Comparison of ENCODE assay signal across 43 cellular contexts in genomic region chr10:27687808-27688207, GRCh38. TPM values are rescaled to one million over a fixed set of nuclear protein-coding genes. Genes with fewer than 3 reads are reported as not detected.
"Had no signal": no experiment of that assay in that cellular context is flagged by ENCODE, and none has a peak within 500 bp of the region (broad histone marks: within the 10 kb centered on the region; RNA-seq: fewer than 3 reads in every experiment).

No MANE protein-coding gene starts in this region.

- H3K4me3 Mint-ChIP-seq: activated CD4-positive, alpha-beta memory T cell treated with anti-CD3 and anti-CD28 coated beads for 36 hours; activated CD4-positive, alpha-beta T cell treated with anti-CD3 and anti-CD28 coated beads, Interleukin-2, amount 10 ng/mL, durations not matched to agents 24 days and 14 days; activated naive CD4-positive, alpha-beta T cell treated with anti-CD3 and anti-CD28 coated beads for 36 hours; activated naive CD8-positive, alpha-beta T cell treated with anti-CD3 and anti-CD28 coated beads for 36 hours; activated T-helper 1 cell treated with anti-CD3 and anti-CD28 coated beads, Interleukin-12 subunit alpha, Interleukin-12 subunit beta, Interleukin-2, Interleukin-4 antibody, amounts not matched to agents 30 ng/mL and 10 ng/mL and 1 ng/mL, durations not matched to agents 14 hours and 24 hours and 36 hours; brain; effector memory CD8-positive, alpha-beta T cell; nephron; stimulated activated memory B cell treated with anti-CD40 and anti-IgM and Interleukin-4, amounts not matched to agents 10 μg/mL and 1 μg/mL and 100 μg/mL, for 72 hours; stimulated activated naive CD8-positive, alpha-beta T cell treated with anti-CD3 and anti-CD28 coated beads, Interleukin-15, amount 100 ng/mL, for 72 hours; T-helper 1 cell treated with Interleukin-12 subunit alpha and Interleukin-12 subunit beta and Interleukin-4 antibody, amounts not matched to agents 30 μg/mL and 1 μg/mL, for 36 hours had no signal

- DNase-seq: activated CD4-positive, alpha-beta memory T cell treated with anti-CD3 and anti-CD28 coated beads for 36 hours; activated CD4-positive, alpha-beta T cell treated with anti-CD3 and anti-CD28 coated beads, Interleukin-2, amount 10 ng/mL, durations not matched to agents 24 days and 14 days; activated CD4-positive, CD25-positive, alpha-beta regulatory T cell treated with anti-CD3 and anti-CD28 coated beads, Interleukin-2, amount 50 U/mL, for 72 hours; activated CD8-positive, alpha-beta memory T cell treated with anti-CD3 and anti-CD28 coated beads, Interleukin-2, amount 50 U/mL, for 4 hours; activated effector memory CD4-positive, alpha-beta T cell treated with anti-CD3 and anti-CD28 coated beads, Interleukin-2, amount 50 U/mL, for 16 hours; activated naive CD4-positive, alpha-beta T cell treated with anti-CD3 and anti-CD28 coated beads for 36 hours; activated naive CD8-positive, alpha-beta T cell treated with anti-CD3 and anti-CD28 coated beads for 36 hours; activated T-cell treated with anti-CD3 and anti-CD28 coated beads, Interleukin-2, amount 50 U/mL, for 1 hour; adrenal gland; aorta; cerebellar nuclear complex; cortex of kidney; effector memory CD8-positive, alpha-beta T cell; foreskin fibroblast; heart right ventricle; kidney glomerular epithelial cell; mesendoderm; mucosa of descending colon; psoas muscle; sigmoid colon; small intestine; stimulated activated CD4-positive, alpha-beta T cell treated with anti-CD3 and anti-CD28 coated beads, Interleukin-1b, Interleukin-23, amount 100 ng/mL, for 48 hours; stimulated activated CD4-positive, alpha-beta T cell treated with anti-CD3 and anti-CD28 coated beads, Interleukin-4, amount 100 ng/mL, for 4 hours; stimulated activated CD8-positive, alpha-beta memory T cell treated with anti-CD3 and anti-CD28 coated beads, Interleukin-4, amount 100 ng/mL, for 48 hours; stimulated activated naive CD8-positive, alpha-beta T cell treated with anti-CD3 and anti-CD28 coated beads, Interleukin-15, amount 100 ng/mL, for 72 hours; substantia nigra; SW 1271; T-helper 9 cell; thyroid gland; upper lobe of right lung; WERI-Rb-1 had no signal

- H3K9me3 ChIP-seq: adrenal gland, heart right ventricle, mucosa of descending colon, neutrophil, psoas muscle, sigmoid colon, thyroid gland, upper lobe of right lung had no signal

- H3K27me3 ChIP-seq: adrenal gland, cardiac muscle cell, heart right ventricle, neutrophil, sigmoid colon, thyroid gland, upper lobe of right lung had no signal

- H3K27ac Mint-ChIP-seq: activated CD4-positive, alpha-beta memory T cell treated with anti-CD3 and anti-CD28 coated beads for 36 hours; activated CD4-positive, alpha-beta T cell treated with anti-CD3 and anti-CD28 coated beads, Interleukin-2, amount 10 ng/mL, durations not matched to agents 24 days and 14 days; activated naive CD4-positive, alpha-beta T cell treated with anti-CD3 and anti-CD28 coated beads for 36 hours; activated naive CD8-positive, alpha-beta T cell treated with anti-CD3 and anti-CD28 coated beads for 36 hours; activated T-helper 1 cell treated with anti-CD3 and anti-CD28 coated beads, Interleukin-12 subunit alpha, Interleukin-12 subunit beta, Interleukin-2, Interleukin-4 antibody, amounts not matched to agents 30 ng/mL and 10 ng/mL and 1 ng/mL, durations not matched to agents 14 hours and 24 hours and 36 hours; brain; stimulated activated memory B cell treated with anti-CD40 and anti-IgM and Interleukin-4, amounts not matched to agents 10 μg/mL and 1 μg/mL and 100 μg/mL, for 72 hours; T-helper 1 cell treated with Interleukin-12 subunit alpha and Interleukin-12 subunit beta and Interleukin-4 antibody, amounts not matched to agents 30 μg/mL and 1 μg/mL, for 36 hours had no signal

- H3K36me3 ChIP-seq: adrenal gland, cardiac muscle cell, heart right ventricle, neutrophil, sigmoid colon, thyroid gland, upper lobe of right lung, WERI-Rb-1 had no signal

- H2AFZ ChIP-seq: parathyroid adenoma had no signal

- H3K36me3 Mint-ChIP-seq: activated CD4-positive, alpha-beta memory T cell treated with anti-CD3 and anti-CD28 coated beads for 36 hours; activated naive CD8-positive, alpha-beta T cell treated with anti-CD3 and anti-CD28 coated beads for 36 hours; brain; stimulated activated memory B cell treated with anti-CD40 and anti-IgM and Interleukin-4, amounts not matched to agents 10 μg/mL and 1 μg/mL and 100 μg/mL, for 72 hours had no signal

- H3K79me2 ChIP-seq: parathyroid adenoma had no signal

- H3K27ac ChIP-seq: adrenal gland, cardiac muscle cell, heart right ventricle, neutrophil, parathyroid adenoma, psoas muscle, thyroid gland, upper lobe of right lung, WERI-Rb-1 had no signal

- H3K4me3 ChIP-seq: adrenal gland, cardiac muscle cell, heart right ventricle, lung, mucosa of descending colon, psoas muscle, sigmoid colon, thyroid gland, upper lobe of right lung had no signal

- H3K4me1 Mint-ChIP-seq: activated CD4-positive, alpha-beta T cell treated with anti-CD3 and anti-CD28 coated beads, Interleukin-2, amount 10 ng/mL, durations not matched to agents 24 days and 14 days; activated naive CD8-positive, alpha-beta T cell treated with anti-CD3 and anti-CD28 coated beads for 36 hours; brain; stimulated activated memory B cell treated with anti-CD40 and anti-IgM and Interleukin-4, amounts not matched to agents 10 μg/mL and 1 μg/mL and 100 μg/mL, for 72 hours; stimulated activated naive CD8-positive, alpha-beta T cell treated with anti-CD3 and anti-CD28 coated beads, Interleukin-15, amount 100 ng/mL, for 72 hours had no signal

- H3K9me3 Mint-ChIP-seq: activated CD4-positive, alpha-beta T cell treated with anti-CD3 and anti-CD28 coated beads, Interleukin-2, amount 10 ng/mL, durations not matched to agents 24 days and 14 days; activated naive CD4-positive, alpha-beta T cell treated with anti-CD3 and anti-CD28 coated beads for 36 hours; activated naive CD8-positive, alpha-beta T cell treated with anti-CD3 and anti-CD28 coated beads for 36 hours; activated T-helper 1 cell treated with anti-CD3 and anti-CD28 coated beads, Interleukin-12 subunit alpha, Interleukin-12 subunit beta, Interleukin-2, Interleukin-4 antibody, amounts not matched to agents 30 ng/mL and 10 ng/mL and 1 ng/mL, durations not matched to agents 14 hours and 24 hours and 36 hours; effector memory CD8-positive, alpha-beta T cell; T-helper 1 cell treated with Interleukin-12 subunit alpha and Interleukin-12 subunit beta and Interleukin-4 antibody, amounts not matched to agents 30 μg/mL and 1 μg/mL, for 36 hours had no signal

- ATAC-seq: effector memory CD8-positive, alpha-beta T cell; left lobe of liver; mucosa of descending colon; psoas muscle; stimulated activated memory B cell treated with anti-CD40 and anti-IgM and Interleukin-4, amounts not matched to agents 10 μg/mL and 1 μg/mL and 100 μg/mL, for 72 hours; stimulated activated naive CD8-positive, alpha-beta T cell treated with anti-CD3 and anti-CD28 coated beads, Interleukin-15, amount 100 ng/mL, for 72 hours; upper lobe of right lung had no signal

- H3K9ac ChIP-seq: parathyroid adenoma had no signal

- H3K4me1 ChIP-seq: adrenal gland, parathyroid adenoma, psoas muscle, upper lobe of right lung had no signal

RNA-seq across cellular contexts. Expression of gene MKX, which starts 57.8 kb away (rescaled TPM):
- total RNA-seq: activated CD4-positive, alpha-beta T cell treated with anti-CD3 and anti-CD28 coated beads, Interleukin-2, amount 10 ng/mL, durations not matched to agents 24 days and 14 days; activated T-helper 1 cell treated with anti-CD3 and anti-CD28 coated beads, Interleukin-12 subunit alpha, Interleukin-12 subunit beta, Interleukin-2, Interleukin-4 antibody, amounts not matched to agents 30 ng/mL and 10 ng/mL and 1 ng/mL, durations not matched to agents 14 hours and 24 hours and 36 hours; endothelial cell of umbilical vein; glomerular endothelial cell had no signal
- polyA plus RNA-seq: cardiac muscle cell, endothelial cell of umbilical vein had no signal
